In the genomic region with DNA sequence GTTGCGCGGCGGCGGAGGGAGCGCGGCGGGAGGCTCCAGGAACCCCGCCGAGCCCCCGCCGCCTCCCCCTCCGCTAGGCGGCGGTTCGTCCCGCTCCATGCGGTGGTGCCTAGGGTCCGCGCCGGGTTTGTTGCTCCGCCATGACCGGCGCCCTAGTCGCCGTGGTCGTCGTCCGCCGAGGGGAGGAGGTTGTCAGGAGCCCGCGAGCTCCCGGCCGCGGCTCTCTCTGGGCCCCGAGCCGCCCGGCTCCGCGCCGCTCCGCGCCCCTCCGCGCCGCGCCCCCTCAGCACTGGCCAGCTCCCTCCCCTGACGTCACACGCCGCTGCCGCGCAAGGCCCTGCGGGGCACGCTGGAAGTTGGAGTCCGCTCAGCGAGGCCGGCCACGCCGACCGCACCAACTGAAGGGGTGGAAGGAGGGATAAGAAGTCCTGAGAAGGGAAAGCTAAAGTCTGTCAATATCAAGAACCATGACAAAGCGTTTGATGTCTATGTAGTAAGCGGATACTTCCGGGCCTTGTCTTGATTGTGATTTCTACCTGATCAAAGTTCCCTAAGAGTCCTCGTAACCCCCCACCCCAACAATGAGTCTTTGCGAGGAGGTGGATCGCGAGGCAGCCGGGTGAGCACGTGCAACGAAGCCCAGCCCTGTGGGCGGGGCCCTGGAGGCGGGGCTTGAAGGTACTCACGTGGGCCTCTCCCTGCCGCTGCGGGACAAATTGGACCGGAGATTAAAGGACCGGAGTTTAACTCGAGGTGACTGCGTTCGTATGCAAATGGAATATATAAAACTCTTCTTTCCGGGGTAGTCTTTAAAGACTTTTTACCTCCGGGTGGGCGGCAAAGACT, we compare ENCODE assay signal across 8 cellular contexts. TPM values are rescaled to one million over a fixed set of nuclear protein-coding genes. Genes with fewer than 3 reads are reported as not detected.
DNase-seq lines count a peak whose midpoint lies in the region; ATAC-seq and TF ChIP-seq lines count a peak whose summit lies in the region.

NR6A1 (minus strand) TSS at position 291 of the 846 bp plus-strand sequence.

- TF ChIP-seq CTCF in colonic mucosa (IDR thresholded peaks at IDR 0.05) = no peak

- H3K27ac ChIP-seq in BLaER1 treated with 17β-estradiol and CSF1 and Interleukin-3, amounts not matched to agents 10 nM and 100 nM = peak within 1 kb of the TSS; percentile 82 to 93 (median 87)
- peak within 1 kb of the TSS; percentile 88 for H3K27ac ChIP-seq in colonic mucosa

- peak; percentile 86 for ATAC-seq in HG03439 (IDR thresholded peaks at IDR 0.05; ENCODE audit: unreplicated experiment)

- H3K27me3 ChIP-seq in BLaER1 treated with 17β-estradiol and CSF1 and Interleukin-3, amounts not matched to agents 10 nM and 100 nM = peaks cover 54 to 64% (median 59%) of the 10 kb centered on the region in 11 experiments
- peaks cover 4% of the 10 kb centered on the region for H3K27me3 ChIP-seq in colonic mucosa

- peak within 1 kb of the TSS; percentile 72 to 90 (median 79) for H3K4me3 ChIP-seq in BLaER1 treated with 17β-estradiol and CSF1 and Interleukin-3, amounts not matched to agents 10 nM and 100 nM
- peak within 1 kb of the TSS; percentile 82 for H3K4me3 ChIP-seq in colonic mucosa

- no peaks in the 10 kb centered on the region for H3K36me3 ChIP-seq in BLaER1 treated with 17β-estradiol and CSF1 and Interleukin-3, amounts not matched to agents 10 nM and 100 nM
- no peaks in the 10 kb centered on the region for H3K36me3 ChIP-seq in colonic mucosa

- intact Hi-C loops in colonic mucosa (cut with DNase I) = loop anchor here (5.0 to 10.0 kb wide), 2 partner anchors 374 to 601 kb away; partner anchors contain the start of gene SCAI

- H3K9me3 ChIP-seq in BLaER1 treated with 17β-estradiol and CSF1 and Interleukin-3, amounts not matched to agents 10 nM and 100 nM (replicated peaks in 1 of 11) = no peaks in the 10 kb centered on the region
- no peaks in the 10 kb centered on the region for H3K9me3 ChIP-seq in colonic mucosa

- H3K9ac ChIP-seq in BLaER1 treated with 17β-estradiol and CSF1 and Interleukin-3, amounts not matched to agents 10 nM and 100 nM = peak within 1 kb of the TSS; percentile 75 to 88 (median 86)
- H3K9ac ChIP-seq in colonic mucosa (ENCODE audit: low read depth in 2 of 2, low read length in 2 of 2) = peak within 1 kb of the TSS; percentile 74 to 85

- H3K4me1 ChIP-seq in BLaER1 treated with 17β-estradiol and CSF1 and Interleukin-3, amounts not matched to agents 10 nM and 100 nM = peaks cover 15 to 36% (median 23%) of the 10 kb centered on the region in 10 experiments
- H3K4me1 ChIP-seq in colonic mucosa = peaks cover 1% of the 10 kb centered on the region

- peaks cover 18 to 42% (median 27%) of the 10 kb centered on the region in 11 experiments; a peak in 20 of 22 replicates for H4K20me1 ChIP-seq in BLaER1 treated with 17β-estradiol and CSF1 and Interleukin-3, amounts not matched to agents 10 nM and 100 nM

- H3K4me2 ChIP-seq in BLaER1 treated with 17β-estradiol and CSF1 and Interleukin-3, amounts not matched to agents 10 nM and 100 nM = peak within 1 kb of the TSS; percentile 95 to 100 (median 98)

- DNase-seq in GM19238 (ENCODE audit: insufficient read length, low spot score) (peak; percentile 98), NCI-H524 (lab: John Stamatoyannopoulos, UW) (peak; percentile 98), colonic mucosa (peak; percentile 98), left kidney (ENCODE audit: low read depth, low spot score) (peak; percentile 99)
- peak; percentile 94 for DNase-seq in activated CD4-positive, alpha-beta T cell treated with anti-CD3 and anti-CD28 coated beads for 4 hours
- peak; percentile 94 for DNase-seq in stimulated activated CD4-positive, alpha-beta T cell treated with anti-CD3 and anti-CD28 coated beads, Interleukin-1b, Interleukin-23, amount 100 ng/mL, for 48 hours

RNA-seq across cellular contexts. Expression of gene NR6A1, which starts in this region (rescaled TPM):
- total RNA-seq in colonic mucosa = 1 to 10 TPM; 4.8 to 4.9 TPM

Comparison
In these comparisons a context has a peak if more than half of its experiments do, and no peak if none do; other contexts are left out.
1. Peak in every context shown above with its lines: DNase-seq, ATAC-seq, H3K4me3 ChIP-seq and H3K27ac ChIP-seq.